17 cellular contexts compared by ENCODE assay signal in genomic region chr12:19474147-19474546, GRCh38. TPM values are rescaled to one million over a fixed set of nuclear protein-coding genes. Genes with fewer than 3 reads are reported as not detected.
A peak's percentile ranks its signal among the peaks of the same experiment; 100 is the strongest.
DNase-seq lines count a peak whose midpoint lies in the region; ATAC-seq and TF ChIP-seq lines count a peak whose summit lies in the region.
"Had no signal": no experiment of that assay in that cellular context is flagged by ENCODE, and none has a peak within 500 bp of the region (broad histone marks: within the 10 kb centered on the region; RNA-seq: fewer than 3 reads in every experiment).

No MANE protein-coding gene starts in this region.

- H3K4me2 ChIP-seq in smooth muscle cell, result no peak overlapping the region
- H3K4me2 ChIP-seq: PC-9 had no signal

- H2AFZ ChIP-seq in smooth muscle cell (ENCODE audit: low read depth), result no peak overlapping the region
- H2AFZ ChIP-seq: PC-9 had no signal

- peaks cover 75% of the 10 kb centered on the region for H3K36me3 Mint-ChIP-seq in activated naive CD4-positive, alpha-beta T cell treated with anti-CD3 and anti-CD28 coated beads, Interleukin-2, amount 10 ng/mL, durations not matched to agents 7 days and 5 days

- H3K4me1 ChIP-seq in adipocyte (ENCODE audit: control insufficient read depth, insufficient read depth, low read length), result peaks cover 9% of the 10 kb centered on the region
- no peaks in the 10 kb centered on the region for H3K4me1 ChIP-seq in smooth muscle cell (ENCODE audit: low read depth)

- no peak overlapping the region for H3K4me3 ChIP-seq in adipocyte (ENCODE audit: low read length)
- no peak overlapping the region for H3K4me3 ChIP-seq in fibroblast of mammary gland (ENCODE audit: control insufficient read depth, low read depth, low read length)
- H3K4me3 ChIP-seq in smooth muscle cell, result no peak overlapping the region
- H3K4me3 ChIP-seq: GM12878, MG63, PC-9 had no signal

- H3K27me3 Mint-ChIP-seq in activated naive CD4-positive, alpha-beta T cell treated with anti-CD3 and anti-CD28 coated beads, Interleukin-2, amount 10 ng/mL, durations not matched to agents 7 days and 5 days, result no peaks in the 10 kb centered on the region
- H3K27me3 Mint-ChIP-seq: B cell; CD4-positive, CD25-positive, alpha-beta regulatory T cell had no signal

- H3K27me3 ChIP-seq in adipocyte (replicated peaks; ENCODE audit: control insufficient read depth, insufficient read depth, low read length) (no peaks in the 10 kb centered on the region), smooth muscle cell (ENCODE audit: low read depth) (no peaks in the 10 kb centered on the region)
- H3K27me3 ChIP-seq: MG63 had no signal

- H4K20me1 ChIP-seq in smooth muscle cell (ENCODE audit: low read depth), result peaks cover 86% of the 10 kb centered on the region

- H3K36me3 ChIP-seq in adipocyte (ENCODE audit: control insufficient read depth, insufficient read depth, low read length, severe bottlenecking) (peaks cover 18% of the 10 kb centered on the region), smooth muscle cell (ENCODE audit: low read depth) (peaks cover 15% of the 10 kb centered on the region)

- peaks cover 13% of the 10 kb centered on the region for H3K4me1 Mint-ChIP-seq in activated naive CD4-positive, alpha-beta T cell treated with anti-CD3 and anti-CD28 coated beads, Interleukin-2, amount 10 ng/mL, durations not matched to agents 7 days and 5 days

- H3K9ac ChIP-seq in adipocyte (ENCODE audit: low read length) (no peak overlapping the region), smooth muscle cell (ENCODE audit: low read depth) (no peak overlapping the region)

- peaks cover 96% of the 10 kb centered on the region for H3K79me2 ChIP-seq in smooth muscle cell (ENCODE audit: low read depth)

- DNase-seq in EH (ENCODE audit: low read depth), result peak; percentile 14
- peak; percentile 21 for DNase-seq in adipocyte (ENCODE audit: low read depth)
- DNase-seq in fibroblast of mammary gland (ENCODE audit: low read depth), result peak; percentile 50
- DNase-seq in smooth muscle cell (lab: John Stamatoyannopoulos, UW; ENCODE audit: unreplicated experiment), result no peak
- DNase-seq in activated CD4-positive, alpha-beta T cell treated with anti-CD3 and anti-CD28 coated beads for 1 hour, result no peak
- DNase-seq in activated naive CD4-positive, alpha-beta T cell treated with anti-CD3 and anti-CD28 coated beads, Interleukin-2, amount 10 ng/mL, durations not matched to agents 7 days and 5 days, result no peak
- DNase-seq: CD4-positive, CD25-positive, alpha-beta regulatory T cell; HCEC 1CT; MG63; NCI-H1092; NCI-H2081 treated with DMSO at 0.1 percent for 48 hours; NCI-H510A; NCI-H82; PC-9 had no signal

- CTCF ChIA-PET in activated naive CD4-positive, alpha-beta T cell treated with anti-CD3 and anti-CD28 coated beads, Interleukin-2, amount 10 ng/mL, durations not matched to agents 7 days and 5 days (lab: Charles Lee), result no interaction called here

- peaks cover 8% of the 10 kb centered on the region for H3K9me3 Mint-ChIP-seq in activated naive CD4-positive, alpha-beta T cell treated with anti-CD3 and anti-CD28 coated beads, Interleukin-2, amount 10 ng/mL, durations not matched to agents 7 days and 5 days

- no peak for ATAC-seq in GM18868 (IDR thresholded peaks at IDR 0.05; ENCODE audit: unreplicated experiment)
- ATAC-seq: GM12878 had no signal

- H3F3A ChIP-seq in smooth muscle cell (ENCODE audit: low read depth), result peaks cover 11% of the 10 kb centered on the region

- H3K27ac Mint-ChIP-seq in activated naive CD4-positive, alpha-beta T cell treated with anti-CD3 and anti-CD28 coated beads, Interleukin-2, amount 10 ng/mL, durations not matched to agents 7 days and 5 days, result no peak overlapping the region
- H3K27ac Mint-ChIP-seq: B cell; CD4-positive, CD25-positive, alpha-beta regulatory T cell had no signal

- H3K27ac ChIP-seq in smooth muscle cell (ENCODE audit: low read depth), result peak overlapping the region; percentile 43
- H3K27ac ChIP-seq: PC-9 had no signal

- no peak for TF ChIP-seq CTCF in fibroblast of mammary gland (conservative IDR thresholded peaks at IDR 0.05; ENCODE audit: control insufficient read depth, insufficient read depth, low read depth, low read length)
- TF ChIP-seq CTCF in smooth muscle cell (IDR thresholded peaks at IDR 0.05; ENCODE audit: borderline replicate concordance, insufficient read depth, poor library complexity, severe bottlenecking), result no peak

- H3K4me3 Mint-ChIP-seq in activated naive CD4-positive, alpha-beta T cell treated with anti-CD3 and anti-CD28 coated beads, Interleukin-2, amount 10 ng/mL, durations not matched to agents 7 days and 5 days, result no peak overlapping the region
- H3K4me3 Mint-ChIP-seq: B cell; CD4-positive, CD25-positive, alpha-beta regulatory T cell had no signal

- H3K9me3 ChIP-seq in adipocyte (ENCODE audit: control insufficient read depth, low read length), result no peaks in the 10 kb centered on the region
- H3K9me3 ChIP-seq in smooth muscle cell (replicated peaks; ENCODE audit: low read depth), result peaks cover 2% of the 10 kb centered on the region

RNA-seq across cellular contexts. Expression of gene AEBP2, which starts 34.9 kb away (rescaled TPM):
- 23.3 and 24.5 TPM in 2 replicates for total RNA-seq in smooth muscle cell
- polyA plus RNA-seq in smooth muscle cell, result 7.4 and 7.6 TPM in 2 replicates

Comparison
In these comparisons a context has a peak if more than half of its experiments do, and no peak if none do; other contexts are left out.
1. DNase-seq: peak in EH (single experiment), adipocyte (single experiment) and fibroblast of mammary gland (single experiment); none in smooth muscle cell (single experiment), activated CD4-positive, alpha-beta T cell treated with anti-CD3 and anti-CD28 coated beads for 1 hour (single experiment) and activated naive CD4-positive, alpha-beta T cell treated with anti-CD3 and anti-CD28 coated beads, Interleukin-2, amount 10 ng/mL, durations not matched to agents 7 days and 5 days (single experiment).